17 cellular contexts compared by ENCODE assay signal in genomic region chr12:17661250-17661649, GRCh38.
DNase-seq lines count a peak whose midpoint lies in the region; ATAC-seq, FAIRE-seq and TF ChIP-seq lines count a peak whose summit lies in the region.
"Had no signal": no experiment of that assay in that cellular context is flagged by ENCODE, and none has a peak within 500 bp of the region (broad histone marks: within the 10 kb centered on the region; RNA-seq: fewer than 3 reads in every experiment).

No MANE protein-coding gene starts in this region.

- no peak overlapping the region for H3K9ac ChIP-seq in H1 (replicated peaks in 1 of 4; ENCODE audit: extremely low read depth in 1 of 4, low read depth in 3 of 4, low read length in 3 of 4)

- TF ChIP-seq EP300 in H1 (IDR thresholded peaks at IDR 0.05; ENCODE audit: borderline replicate concordance in 1 of 2, low read depth in 2 of 2, low read length in 2 of 2): no peak

- no peak overlapping the region for H2BK15ac ChIP-seq in H1 (ENCODE audit: low read length)

- H3K36me3 ChIP-seq in H1 (ENCODE audit: control insufficient read depth in 2 of 4, insufficient read depth in 4 of 4, low read length in 3 of 4): no peaks in the 10 kb centered on the region
- H3K36me3 ChIP-seq: BE2C had no signal

- no peak overlapping the region for H4K91ac ChIP-seq in H1 (replicated peaks; ENCODE audit: insufficient read length, low read length)

- H4K8ac ChIP-seq in H1 (ENCODE audit: extremely low read depth, insufficient read depth, low read length): no peak overlapping the region

- TF ChIP-seq RAD21 in H1 (IDR thresholded peaks at IDR 0.05 in 1 of 2, conservative IDR thresholded peaks at IDR 0.05 in 1 of 2; ENCODE audit: low read depth in 2 of 2, low read length in 2 of 2): no peak

- POLR2A ChIA-PET in H1 (lab: Charles Lee; ENCODE audit: partially characterized antibody): no interaction called here

- H2BK20ac ChIP-seq in H1 (ENCODE audit: low read length): no peak overlapping the region

- no peaks in the 10 kb centered on the region for H3K27me3 ChIP-seq in H1 (replicated peaks in 1 of 4; ENCODE audit: control insufficient read depth in 3 of 4, extremely low read depth in 1 of 4, insufficient read depth in 3 of 4, low read length in 3 of 4)
- H3K27me3 ChIP-seq: BE2C had no signal

- no peak overlapping the region for H3K23ac ChIP-seq in H1 (ENCODE audit: insufficient read length)

- H3K4me2 ChIP-seq in H1 (ENCODE audit: insufficient read depth in 1 of 2, low read depth in 2 of 2, low read length in 2 of 2): no peak overlapping the region

- DNase-seq in ELR (ENCODE audit: low read depth) (peak; percentile 36), HT1080 (ENCODE audit: low read depth) (peak; percentile 3), H1 (ENCODE audit: low read depth in 1 of 2, low spot score in 2 of 2) (no peak), renal cortical epithelial cell (ENCODE audit: low read depth) (peak; percentile 9), erythroblast (lab: John Stamatoyannopoulos, UW) (no peak)
- no peak for DNase-seq in activated T-cell treated with anti-CD3 and anti-CD28 coated beads, Interleukin-2, amount 50 U/mL, for 1 hour
- DNase-seq: BE2C; Calu3; CD4-positive, alpha-beta T cell; DMS79 treated with DMSO at 0.1 percent for 48 hours; NCI-H187; NCI-H774 had no signal

- no peaks in the 10 kb centered on the region for H3K4me1 ChIP-seq in H1 (replicated peaks in 1 of 4; ENCODE audit: control insufficient read depth in 3 of 4, insufficient read depth in 4 of 4, low read length in 3 of 4)
- H3K4me1 ChIP-seq: BE2C had no signal

- H3K14ac ChIP-seq in H1 (ENCODE audit: insufficient read length): no peak overlapping the region

- peak overlapping the region; percentile 9; the same call in 1 of the 2 replicates for H2AFZ ChIP-seq in H1 (ENCODE audit: low read length)

- no peaks in the 10 kb centered on the region for H4K20me1 ChIP-seq in H1 (replicated peaks in 1 of 2; ENCODE audit: control insufficient read depth in 1 of 2, insufficient read depth in 2 of 2, low read length in 2 of 2)

- H3K56ac ChIP-seq in H1 (replicated peaks; ENCODE audit: insufficient read length, low read depth, low read length): no peak overlapping the region

- H3K79me1 ChIP-seq in H1 (ENCODE audit: low read depth, low read length): no peaks in the 10 kb centered on the region

- no peak for TF ChIP-seq POLR2A in H1 (IDR thresholded peaks at IDR 0.05; ENCODE audit: control extremely low read depth in 1 of 2, low read depth in 2 of 2, low read length in 2 of 2)
- no peak for TF ChIP-seq POLR2A in erythroblast (IDR thresholded peaks at IDR 0.05; ENCODE audit: low read length)

- H3K4me3 ChIP-seq in H1 (ENCODE audit: extremely low read depth in 1 of 4, insufficient read depth in 2 of 4, low read depth in 3 of 4, low read length in 4 of 4): no peak overlapping the region
- H3K4me3 ChIP-seq: GM12878 had no signal

- H3K23me2 ChIP-seq in H1 (ENCODE audit: low read depth, low read length): no peaks in the 10 kb centered on the region

- no peak overlapping the region for H2BK120ac ChIP-seq in H1 (replicated peaks; ENCODE audit: low read depth, low read length)

- ATAC-seq in GM21723 (IDR thresholded peaks at IDR 0.05; ENCODE audit: unreplicated experiment): no peak
- ATAC-seq: GM12878, Panc1, Right ventricle myocardium inferior had no signal

- H3K9me3 ChIP-seq in H1 (ENCODE audit: insufficient read depth in 2 of 2, low read depth in 1 of 2, low read length in 1 of 2): no peaks in the 10 kb centered on the region
- H3K9me3 ChIP-seq: BE2C had no signal

- H2BK5ac ChIP-seq in H1 (ENCODE audit: low read depth, low read length): no peak overlapping the region

- no peak overlapping the region for H2BK12ac ChIP-seq in H1 (ENCODE audit: low read depth, low read length)

- H2AK5ac ChIP-seq in H1 (ENCODE audit: low read depth, low read length): no peak overlapping the region

- H3K79me2 ChIP-seq in H1 (ENCODE audit: control insufficient read depth in 1 of 2, insufficient read depth in 2 of 2, low read length in 2 of 2): no peaks in the 10 kb centered on the region

- H3K4ac ChIP-seq in H1 (replicated peaks; ENCODE audit: insufficient read length, low read depth, low read length): no peak overlapping the region

- TF ChIP-seq CTCF in H1 (IDR thresholded peaks at IDR 0.05; ENCODE audit: control extremely low read depth in 1 of 3, insufficient read depth in 1 of 3, low read depth in 1 of 3, low read length in 3 of 3): no peak

- H3K18ac ChIP-seq in H1 (ENCODE audit: extremely low read depth, low read length): 0 out of 2 replicates have a peak overlapping the region, but pooled peaks have one; percentile 13

- 69% methylated on average over 1 of the region's 1 CpG; no CpG with 5 or more reads in 1 of the 2 experiments for WGBS in H1 (ENCODE audit: extremely low coverage in 1 of 2, insufficient coverage in 1 of 2, insufficient read length in 1 of 2, insufficient replicate concordance in 2 of 2, low coverage in 1 of 2, low lambda C conversion rate in 2 of 2, missing lambda C conversion rate in 1 of 2), 2 experiments

- CTCF ChIA-PET in H1 (lab: Charles Lee; ENCODE audit: partially characterized antibody): interaction anchor here (0.7 kb wide), 1 partner anchor 1193 kb away, joined by 3 read pairs; no protein-coding TSS in a partner anchor

- no peak for FAIRE-seq in H1 (lab: Jason Lieb, UNC)
- FAIRE-seq: G401.6, GM12878 had no signal

- no peak overlapping the region for H3K27ac ChIP-seq in H1 (ENCODE audit: low read depth, low read length)

- no peak overlapping the region for H4K5ac ChIP-seq in H1 (ENCODE audit: insufficient read length, low read depth, low read length)

TF ChIP-seq in H1, 55 proteins besides CTCF, POLR2A, EP300 and RAD21 (continues in another document):
- TF ChIP-seq CHD7 (IDR thresholded peaks at IDR 0.05; ENCODE audit: insufficient replicate concordance, low read length) (no peak), TCF12 (IDR thresholded peaks at IDR 0.05; ENCODE audit: low read depth, low read length) (no peak)

Comparison
In these comparisons a context has a peak if more than half of its experiments do, and no peak if none do; other contexts are left out.
1. DNase-seq: peak in ELR (single experiment), HT1080 (single experiment) and renal cortical epithelial cell (single experiment); none in H1 (0 of 2), activated T-cell treated with anti-CD3 and anti-CD28 coated beads, Interleukin-2, amount 50 U/mL, for 1 hour (single experiment) and erythroblast (0 of 2).